ENCODE assay signal across 19 cellular contexts in the genomic region with DNA sequence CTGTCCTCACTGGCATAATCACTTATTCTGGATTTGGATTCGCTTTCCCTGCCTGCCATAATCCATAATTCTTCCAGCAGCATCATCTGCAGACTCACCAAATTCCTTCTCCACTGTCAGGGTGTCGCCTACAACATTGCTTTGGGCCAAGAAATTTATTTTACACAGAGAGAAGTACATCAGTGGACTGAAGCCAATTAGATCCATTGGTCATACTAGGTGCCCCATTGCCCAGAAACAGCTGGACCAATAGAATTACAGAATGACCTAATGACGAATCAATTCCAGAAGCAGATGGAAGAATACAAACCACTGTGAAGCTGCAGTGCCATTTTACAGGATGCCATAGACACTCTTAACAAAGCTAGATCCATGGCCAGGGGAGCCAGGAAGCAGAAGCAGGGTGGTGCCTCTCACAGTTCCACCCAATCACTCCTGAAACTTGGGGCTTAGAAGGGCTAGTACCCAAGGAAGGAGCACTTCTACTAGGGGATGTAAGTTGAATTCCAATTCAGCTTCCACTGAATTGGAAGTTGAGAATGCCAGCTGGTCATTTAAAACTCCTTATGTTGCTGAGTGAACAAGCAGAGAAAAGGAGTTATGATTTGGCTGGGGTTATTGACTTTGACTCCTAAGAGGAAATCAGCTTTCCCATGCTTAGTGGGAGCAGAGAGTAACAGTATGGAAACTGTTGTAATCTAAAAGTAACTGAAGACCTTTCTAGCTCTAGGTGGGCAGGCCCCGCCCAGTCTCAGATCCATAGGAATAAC. TPM values are rescaled to one million over a fixed set of nuclear protein-coding genes. Genes with fewer than 3 reads are reported as not detected.
"Had no signal": no experiment of that assay in that cellular context is flagged by ENCODE, and none has a peak within 500 bp of the region (broad histone marks: within the 10 kb centered on the region; RNA-seq: fewer than 3 reads in every experiment).

No MANE protein-coding gene starts in this region.

- H3K27me3 ChIP-seq: suprapubic skin had no signal

- DNase-seq: activated CD4-positive, alpha-beta T cell treated with anti-CD3 and anti-CD28 coated beads for 48 hours; activated CD8-positive, alpha-beta memory T cell treated with anti-CD3 and anti-CD28 coated beads, Interleukin-2, amount 50 U/mL, for 4 hours; activated CD8-positive, alpha-beta T cell treated with anti-CD3 and anti-CD28 coated beads, Interleukin-2, amount 10 ng/mL, durations not matched to agents 7 days and 5 days; activated effector memory CD4-positive, alpha-beta T cell treated with anti-CD3 and anti-CD28 coated beads, Interleukin-2, amount 50 U/mL, for 16 hours; activated T-cell treated with anti-CD3 and anti-CD28 coated beads, Interleukin-2, amount 50 U/mL, for 48 hours; central memory CD4-positive, alpha-beta T cell; cortex of kidney; effector CD4-positive, alpha-beta T cell; lower lobe of right lung; nephron progenitor cell; occipital lobe; right cardiac atrium; small intestine; stimulated activated naive CD8-positive, alpha-beta T cell treated with anti-CD3 and anti-CD28 coated beads, Interleukin-15, Interleukin-2, amounts not matched to agents 100 U/mL and 50 U/mL, for 24 hours; T-helper 2 cell had no signal

- ATAC-seq: activated CD8-positive, alpha-beta T cell treated with anti-CD3 and anti-CD28 coated beads, Interleukin-2, amount 10 ng/mL, durations not matched to agents 7 days and 5 days; lower lobe of right lung; right cardiac atrium; stimulated activated naive CD8-positive, alpha-beta T cell treated with anti-CD3 and anti-CD28 coated beads, Interleukin-15, Interleukin-2, amounts not matched to agents 100 U/mL and 50 U/mL, for 24 hours; WTC11 had no signal

- H3K27ac ChIP-seq: esophagus muscularis mucosa, lower lobe of right lung, suprapubic skin had no signal

- H3K36me3 ChIP-seq: esophagus muscularis mucosa, lower lobe of right lung, suprapubic skin had no signal

- H3K9me3 ChIP-seq: suprapubic skin had no signal

- FAIRE-seq: small intestine had no signal

- H3K4me3 ChIP-seq: esophagus muscularis mucosa, lower lobe of right lung, suprapubic skin had no signal

- H3K4me1 ChIP-seq: esophagus muscularis mucosa, lower lobe of right lung had no signal

RNA-seq across cellular contexts. Expression of gene EDN2, which starts 44.0 kb away (rescaled TPM):
- total RNA-seq: activated CD8-positive, alpha-beta T cell treated with anti-CD3 and anti-CD28 coated beads, Interleukin-2, amount 10 ng/mL, durations not matched to agents 7 days and 5 days; occipital lobe; progenitor cell of endocrine pancreas had no signal
